Comparison of ENCODE assay signal across 15 cellular contexts in genomic region chr6:143896096-143896880, GRCh38. TPM values are rescaled to one million over a fixed set of nuclear protein-coding genes. Genes with fewer than 3 reads are reported as not detected.
DNase-seq lines count a peak whose midpoint lies in the region; TF ChIP-seq lines count a peak whose summit lies in the region.
"Had no signal": no experiment of that assay in that cellular context is flagged by ENCODE, and none has a peak within 500 bp of the region (broad histone marks: within the 10 kb centered on the region; RNA-seq: fewer than 3 reads in every experiment).

No MANE protein-coding gene starts in this region.

- H3K36me3 ChIP-seq in esophagus (ENCODE audit: control insufficient read depth in 2 of 2, insufficient read depth in 2 of 2, low read length in 1 of 2) (no peaks in the 10 kb centered on the region), brain microvascular endothelial cell (replicated peaks) (no peaks in the 10 kb centered on the region)

- no peak overlapping the region for H3K4me3 ChIP-seq in NB4 (ENCODE audit: low read depth, low read length)
- no peak overlapping the region for H3K4me3 ChIP-seq in esophagus (ENCODE audit: low read depth in 1 of 2, low read length in 2 of 2)
- H3K4me3 ChIP-seq in brain microvascular endothelial cell (ENCODE audit: low read depth, low read length): no peak overlapping the region

- in situ Hi-C loops in brain microvascular endothelial cell (cut with HindIII; ENCODE audit: low pct_ligation_motif_present, low sequenced_read_pairs): no loop called here

- H3K9me3 ChIP-seq in esophagus (ENCODE audit: control insufficient read depth in 2 of 2, insufficient read depth in 1 of 2, low read depth in 1 of 2, low read length in 1 of 2): no peaks in the 10 kb centered on the region

- TF ChIP-seq CTCF in NB4 (IDR thresholded peaks at IDR 0.05; ENCODE audit: low read depth, low read length) (no peak), brain microvascular endothelial cell (IDR thresholded peaks at IDR 0.05; ENCODE audit: low read depth, low read length, missing control alignments) (no peak)

- no peak for TF ChIP-seq POLR2A in NB4 (IDR thresholded peaks at IDR 0.05; ENCODE audit: extremely low read depth, insufficient read length)

- DNase-seq in HT-29 (ENCODE audit: low spot score) (peak; percentile 31), NB4 (ENCODE audit: low read depth) (peak; percentile 7), renal cortical epithelial cell (ENCODE audit: low read depth) (peak; percentile 50), brain microvascular endothelial cell (no peak), NCI-H1092 treated with DMSO at 0.1 percent for 48 hours (lab: John Stamatoyannopoulos, UW) (no peak)
- no peak for DNase-seq in stimulated activated naive CD4-positive, alpha-beta T cell treated with Interleukin-2 at 50 U/mL for 16 hours (lab: John Stamatoyannopoulos, UW)
- DNase-seq: activated CD4-positive, CD25-positive, alpha-beta regulatory T cell; activated CD8-positive, alpha-beta memory T cell treated with anti-CD3 and anti-CD28 coated beads, Interleukin-2, amount 10 ng/mL, durations not matched to agents 7 days and 5 days; activated naive CD4-positive, alpha-beta T cell treated with anti-CD3 and anti-CD28 coated beads for 36 hours; CD4-positive, alpha-beta T cell; kidney; NCI-H2081; stimulated activated CD4-positive, alpha-beta T cell treated with anti-CD3 and anti-CD28 coated beads, Interleukin-2, amount 100 ng/mL, for 48 hours had no signal

- no peaks in the 10 kb centered on the region for H3K4me1 ChIP-seq in esophagus (ENCODE audit: control insufficient read depth in 2 of 2, insufficient read depth in 2 of 2, low read length in 1 of 2)

- H3K27me3 ChIP-seq in esophagus (ENCODE audit: control insufficient read depth in 1 of 2, insufficient read depth in 2 of 2, low read length in 2 of 2): no peaks in the 10 kb centered on the region
- H3K27me3 ChIP-seq in brain microvascular endothelial cell (replicated peaks): no peaks in the 10 kb centered on the region

- 41 to 43% methylated on average over 4 of the region's 4 CpGs for WGBS in esophagus, 2 donors

- H3K27ac ChIP-seq in esophagus (ENCODE audit: low read depth in 2 of 2, low read length in 1 of 2) (peak overlapping the region; percentile 81 to 85), brain microvascular endothelial cell (no peak overlapping the region)

RNA-seq across cellular contexts. Expression of gene ZC2HC1B, which starts 32.0 kb away (rescaled TPM):
- not detected in 2 replicates for total RNA-seq in HT-29 (2014; rRNA removed; shearing (Covaris generic))
- under 1 TPM; 0.08 to 0.14 TPM for polyA plus RNA-seq in esophagus
- total RNA-seq in renal cortical epithelial cell: not detected in 2 replicates
- total RNA-seq: activated naive CD4-positive, alpha-beta T cell treated with anti-CD3 and anti-CD28 coated beads for 36 hours; CD4-positive, alpha-beta T cell; kidney; myocyte had no signal

RNA-seq across cellular contexts. Expression of gene LTV1, which starts 53.1 kb away (rescaled TPM):
- 11.2 and 11.8 TPM in 2 replicates for total RNA-seq in HT-29 (2014; rRNA removed; shearing (Covaris generic))
- polyA plus RNA-seq in esophagus: 10 to 100 TPM; 15.8 to 24.5 TPM
- total RNA-seq in renal cortical epithelial cell: 20.7 and 33.1 TPM in 2 replicates

Comparison
In these comparisons a context has a peak if more than half of its experiments do, and no peak if none do; other contexts are left out.
1. DNase-seq: peak in HT-29 (single experiment), NB4 (single experiment) and renal cortical epithelial cell (single experiment); none in brain microvascular endothelial cell (single experiment), NCI-H1092 treated with DMSO at 0.1 percent for 48 hours (single experiment) and stimulated activated naive CD4-positive, alpha-beta T cell treated with Interleukin-2 at 50 U/mL for 16 hours (single experiment).